15 cellular contexts compared by ENCODE assay signal in the genomic region with DNA sequence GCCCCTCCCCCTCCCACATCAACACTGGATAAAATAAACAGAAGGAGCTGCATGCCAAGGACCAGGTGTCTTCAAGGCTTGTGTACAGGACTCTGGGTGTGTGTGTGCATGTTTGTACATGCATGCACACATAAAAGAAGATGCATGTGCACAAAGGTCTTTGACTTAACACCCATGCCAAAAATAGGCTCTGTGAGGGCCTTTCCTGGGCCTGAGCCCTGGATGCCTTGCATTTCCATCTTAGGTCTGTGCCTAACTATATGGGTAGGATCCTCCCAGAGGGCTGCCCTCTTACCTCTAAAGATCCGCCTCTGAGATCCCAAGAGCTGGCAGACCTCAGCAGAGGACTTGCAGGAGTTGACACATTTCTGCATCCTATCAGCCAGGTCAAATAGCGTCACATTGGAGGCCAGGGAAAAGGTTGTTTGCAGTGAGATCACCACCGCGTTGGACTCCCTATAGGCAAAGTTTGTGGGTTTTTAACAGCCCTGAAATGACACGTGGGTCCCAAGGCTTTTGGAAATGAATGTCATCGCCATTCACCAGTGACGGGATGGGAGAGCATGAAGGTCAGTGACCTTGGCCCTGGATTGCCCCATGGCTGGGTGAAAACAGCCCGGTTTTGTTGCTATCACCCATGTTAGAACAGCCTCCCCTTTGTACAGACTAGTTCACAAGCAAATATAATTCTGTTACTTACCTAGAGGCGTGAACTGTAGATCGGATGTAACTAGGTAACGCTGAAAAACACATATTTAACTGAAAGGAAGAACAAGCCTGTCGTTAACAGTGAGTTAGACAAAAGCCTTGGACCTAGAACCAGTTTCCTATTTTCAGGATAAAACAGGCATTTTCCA. TPM values are rescaled to one million over a fixed set of nuclear protein-coding genes. Genes with fewer than 3 reads are reported as not detected.
DNase-seq lines count a peak whose midpoint lies in the region; ATAC-seq and TF ChIP-seq lines count a peak whose summit lies in the region.
"Had no signal": no experiment of that assay in that cellular context is flagged by ENCODE, and none has a peak within 500 bp of the region (broad histone marks: within the 10 kb centered on the region; RNA-seq: fewer than 3 reads in every experiment).

No MANE protein-coding gene starts in this region.

- H3K9me3 ChIP-seq in body of pancreas (no peaks in the 10 kb centered on the region), right lobe of liver (no peaks in the 10 kb centered on the region), T-helper 17 cell (ENCODE audit: control insufficient read depth, low read length, poor library complexity, severe bottlenecking) (no peaks in the 10 kb centered on the region)
- H3K9me3 ChIP-seq: tibial nerve had no signal

- no peak for ATAC-seq in activated naive CD8-positive, alpha-beta T cell treated with anti-CD3 and anti-CD28 coated beads, Interleukin-2, amount 50 U/mL, for 24 hours
- no peak for ATAC-seq in body of pancreas
- peak; percentile 76 to 86 (median 80) for ATAC-seq in right lobe of liver
- no peak for ATAC-seq in T-helper 17 cell
- ATAC-seq in SK-N-SH treated with all-trans-retinoic acid at 6 μM for 48 hours = no peak

- H3K4me1 ChIP-seq in body of pancreas (peaks cover 68% of the 10 kb centered on the region), right lobe of liver (peaks cover 0 to 21% (median 6%) of the 10 kb centered on the region in 4 donors)

- peak overlapping the region; percentile 31 for H3K4me3 Mint-ChIP-seq in activated naive CD8-positive, alpha-beta T cell
- no peak overlapping the region for H3K4me3 Mint-ChIP-seq in activated naive CD8-positive, alpha-beta T cell treated with anti-CD3 and anti-CD28 coated beads, Interleukin-2, amount 50 U/mL, for 24 hours
- no peak overlapping the region for H3K4me3 Mint-ChIP-seq in CD14-positive monocyte
- no peak overlapping the region for H3K4me3 Mint-ChIP-seq in T-helper 17 cell

- H3K27ac Mint-ChIP-seq in activated naive CD8-positive, alpha-beta T cell = peak overlapping the region; percentile 46
- no peak overlapping the region for H3K27ac Mint-ChIP-seq in activated naive CD8-positive, alpha-beta T cell treated with anti-CD3 and anti-CD28 coated beads, Interleukin-2, amount 50 U/mL, for 24 hours
- no peak overlapping the region for H3K27ac Mint-ChIP-seq in CD14-positive monocyte
- no peak overlapping the region for H3K27ac Mint-ChIP-seq in T-helper 17 cell

- H3K4me3 ChIP-seq in body of pancreas = no peak overlapping the region
- H3K4me3 ChIP-seq in right lobe of liver = no peak overlapping the region
- H3K4me3 ChIP-seq: SK-N-MC, tibial nerve had no signal

- no peaks in the 10 kb centered on the region for H3K27me3 Mint-ChIP-seq in activated naive CD8-positive, alpha-beta T cell
- no peaks in the 10 kb centered on the region for H3K27me3 Mint-ChIP-seq in activated naive CD8-positive, alpha-beta T cell treated with anti-CD3 and anti-CD28 coated beads, Interleukin-2, amount 50 U/mL, for 24 hours
- H3K27me3 Mint-ChIP-seq in CD14-positive monocyte (ENCODE audit: low read depth in 3 of 3) (no peaks in the 10 kb centered on the region), T-helper 17 cell (no peaks in the 10 kb centered on the region)

- H3K9me3 Mint-ChIP-seq in activated naive CD8-positive, alpha-beta T cell (ENCODE audit: low read depth) = no peaks in the 10 kb centered on the region
- no peaks in the 10 kb centered on the region for H3K9me3 Mint-ChIP-seq in activated naive CD8-positive, alpha-beta T cell treated with anti-CD3 and anti-CD28 coated beads, Interleukin-2, amount 50 U/mL, for 24 hours
- H3K9me3 Mint-ChIP-seq in CD14-positive monocyte = no peaks in the 10 kb centered on the region

- peaks cover 23% of the 10 kb centered on the region for H3K4me1 Mint-ChIP-seq in activated naive CD8-positive, alpha-beta T cell (ENCODE audit: low read depth)
- peaks cover 15% of the 10 kb centered on the region for H3K4me1 Mint-ChIP-seq in activated naive CD8-positive, alpha-beta T cell treated with anti-CD3 and anti-CD28 coated beads, Interleukin-2, amount 50 U/mL, for 24 hours
- H3K4me1 Mint-ChIP-seq in CD14-positive monocyte (peaks cover 4% of the 10 kb centered on the region), T-helper 17 cell (no peaks in the 10 kb centered on the region)

- H3K27ac ChIP-seq in body of pancreas (peak overlapping the region; percentile 45 to 60 (median 50)), right lobe of liver (peak overlapping the region; percentile 29 to 45 (median 39)), temporal lobe (ENCODE audit: low read depth, low read length) (peak overlapping the region; percentile 63)
- H3K27ac ChIP-seq: KMS-11, SK-N-MC had no signal

- no peak for TF ChIP-seq CTCF in body of pancreas (IDR thresholded peaks at IDR 0.05)
- TF ChIP-seq CTCF in right lobe of liver (IDR thresholded peaks at IDR 0.05) = no peak
- TF ChIP-seq CTCF in CD14-positive monocyte (IDR thresholded peaks at IDR 0.05) = no peak

- WGBS in body of pancreas, 2 donors = 72 to 84% methylated on average over 12 of the region's 12 CpGs
- 22% methylated on average over 12 of the region's 12 CpGs for WGBS in right lobe of liver (ENCODE audit: insufficient coverage, low coverage, low lambda C conversion rate, missing lambda C conversion rate)

- peaks cover 22% of the 10 kb centered on the region for H3K36me3 Mint-ChIP-seq in activated naive CD8-positive, alpha-beta T cell
- peaks cover 50% of the 10 kb centered on the region for H3K36me3 Mint-ChIP-seq in activated naive CD8-positive, alpha-beta T cell treated with anti-CD3 and anti-CD28 coated beads, Interleukin-2, amount 50 U/mL, for 24 hours (ENCODE audit: low read depth)
- H3K36me3 Mint-ChIP-seq in CD14-positive monocyte (peaks cover 43 to 45% of the 10 kb centered on the region in 2 donors), T-helper 17 cell (ENCODE audit: low read depth) (peaks cover 2% of the 10 kb centered on the region)

- TF ChIP-seq POLR2A in body of pancreas (IDR thresholded peaks at IDR 0.05) (no peak), right lobe of liver (IDR thresholded peaks at IDR 0.05) (no peak)

- intact Hi-C loops in body of pancreas (cut with DNase I) = no loop called here
- intact Hi-C loops in right lobe of liver (cut with DNase I) = no loop called here
- intact Hi-C loops in CD14-positive monocyte (cut with micrococcal nuclease) = no loop called here

- H3K36me3 ChIP-seq in body of pancreas (replicated peaks in 1 of 2; ENCODE audit: insufficient read depth in 1 of 2, low read depth in 2 of 2) = peaks cover 0 to 2% of the 10 kb centered on the region in 2 donors
- H3K36me3 ChIP-seq in right lobe of liver = no peaks in the 10 kb centered on the region

- H3K27me3 ChIP-seq in body of pancreas (no peaks in the 10 kb centered on the region), right lobe of liver (no peaks in the 10 kb centered on the region)
- H3K27me3 ChIP-seq: tibial nerve had no signal

- DNase-seq in activated naive CD8-positive, alpha-beta T cell treated with anti-CD3 and anti-CD28 coated beads, Interleukin-2, amount 50 U/mL, for 24 hours = no peak
- DNase-seq in body of pancreas = peak in 1 of 4 donors; percentile 34
- peak; percentile 65 to 67 (median 65) for DNase-seq in right lobe of liver
- DNase-seq in CD14-positive monocyte (ENCODE audit: low spot score) = no peak
- DNase-seq in T-helper 17 cell = no peak
- DNase-seq: cerebellar nuclear complex; NCI-H1105 treated with DMSO at 0.1 percent for 48 hours; NCI-H524 treated with DMSO at 0.1 percent for 48 hours; stimulated activated CD4-positive, alpha-beta T cell treated with anti-CD3 and anti-CD28 coated beads, Interleukin-1b, Interleukin-23, amount 100 ng/mL, for 48 hours had no signal

TF ChIP-seq in SK-N-SH treated with all-trans-retinoic acid at 6 μM for 48 hours, 23 proteins besides CTCF, POLR2A, EP300 and RAD21 (continues in another document):
- TF ChIP-seq RARB (CRISPR knock-in tag; IDR thresholded peaks at IDR 0.05) (no peak), BACH2 (CRISPR knock-in tag; IDR thresholded peaks at IDR 0.05; ENCODE audit: borderline replicate concordance) (no peak), CSRNP3 (CRISPR knock-in tag; IDR thresholded peaks at IDR 0.05) (no peak), OSR1 (CRISPR knock-in tag; IDR thresholded peaks at IDR 0.05) (no peak), ESRRG (CRISPR knock-in tag; IDR thresholded peaks at IDR 0.05) (no peak), ISL1 (CRISPR knock-in tag; IDR thresholded peaks at IDR 0.05) (no peak)
- TF ChIP-seq, protein P1, sequence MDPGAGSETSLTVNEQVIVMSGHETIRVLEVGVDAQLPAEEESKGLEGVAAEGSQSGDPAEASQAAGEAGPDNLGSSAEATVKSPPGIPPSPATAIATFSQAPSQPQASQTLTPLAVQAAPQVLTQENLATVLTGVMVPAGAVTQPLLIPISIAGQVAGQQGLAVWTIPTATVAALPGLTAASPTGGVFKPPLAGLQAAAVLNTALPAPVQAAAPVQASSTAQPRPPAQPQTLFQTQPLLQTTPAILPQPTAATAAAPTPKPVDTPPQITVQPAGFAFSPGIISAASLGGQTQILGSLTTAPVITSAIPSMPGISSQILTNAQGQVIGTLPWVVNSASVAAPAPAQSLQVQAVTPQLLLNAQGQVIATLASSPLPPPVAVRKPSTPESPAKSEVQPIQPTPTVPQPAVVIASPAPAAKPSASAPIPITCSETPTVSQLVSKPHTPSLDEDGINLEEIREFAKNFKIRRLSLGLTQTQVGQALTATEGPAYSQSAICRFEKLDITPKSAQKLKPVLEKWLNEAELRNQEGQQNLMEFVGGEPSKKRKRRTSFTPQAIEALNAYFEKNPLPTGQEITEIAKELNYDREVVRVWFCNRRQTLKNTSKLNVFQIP (CRISPR knock-in tag; IDR thresholded peaks at IDR 0.05; ENCODE audit: borderline replicate concordance, low read depth) = no peak

RNA-seq across cellular contexts. Expression of gene HEG1, which starts 54.0 kb away (rescaled TPM):
- total RNA-seq in body of pancreas = 10 to 100 TPM; 45.7 to 46.1 TPM
- 10 to 100 TPM in 3 of 6 experiments, 1 to 10 TPM in 3; 3.5 to 14.9 (median 10.8) TPM for total RNA-seq in right lobe of liver
- 15.0 TPM for total RNA-seq in temporal lobe
- polyA plus RNA-seq in CD14-positive monocyte = under 1 TPM; 0.28 to 0.69 TPM
- 10 to 100 TPM; 20.5 to 30.6 TPM for total RNA-seq in T-helper 17 cell

Comparison
In these comparisons a context has a peak if more than half of its experiments do, and no peak if none do; other contexts are left out.
1. ATAC-seq: peak in right lobe of liver (4 of 4); none in activated naive CD8-positive, alpha-beta T cell treated with anti-CD3 and anti-CD28 coated beads, Interleukin-2, amount 50 U/mL, for 24 hours (single experiment), body of pancreas (single experiment), T-helper 17 cell (single experiment) and SK-N-SH treated with all-trans-retinoic acid at 6 μM for 48 hours (single experiment).
2. DNase-seq: peak in right lobe of liver (3 of 3); none in activated naive CD8-positive, alpha-beta T cell treated with anti-CD3 and anti-CD28 coated beads, Interleukin-2, amount 50 U/mL, for 24 hours (single experiment), CD14-positive monocyte (single experiment) and T-helper 17 cell (0 of 3).
3. Peak in every context shown above with its lines, with median percentiles within 50 percentile points of each other: H3K27ac ChIP-seq.